In the genomic region with DNA sequence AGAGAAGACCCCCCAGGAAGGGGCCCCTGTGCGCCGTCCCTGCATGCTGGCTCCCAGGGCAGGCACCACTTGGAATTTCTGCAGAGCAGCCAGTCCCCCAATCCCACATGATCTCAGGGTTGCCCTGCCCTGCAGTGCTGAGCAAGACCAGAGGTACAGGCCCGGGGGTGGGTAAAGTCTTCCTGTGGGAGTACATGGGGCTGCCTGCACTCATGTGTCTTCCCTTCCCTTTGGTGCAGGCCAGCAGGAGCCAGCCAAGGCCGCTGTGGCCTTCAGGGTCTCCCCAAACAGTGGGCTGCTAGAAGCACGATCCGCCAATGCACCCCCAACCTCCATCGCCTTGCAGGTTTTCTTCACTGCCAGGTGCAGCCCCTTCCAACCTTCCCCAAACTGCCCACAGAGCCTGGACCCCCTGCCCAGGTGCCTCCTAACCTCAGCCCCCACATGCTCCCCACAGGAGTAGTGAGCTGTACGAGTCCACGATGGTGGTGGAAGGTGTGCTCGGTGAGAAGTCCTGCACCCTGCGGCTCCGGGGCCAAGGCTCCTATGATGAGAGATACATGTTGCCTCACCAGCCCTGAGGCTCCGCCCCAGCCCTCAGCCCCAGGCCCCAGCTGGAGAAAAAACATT, we compare ENCODE assay signal across 24 cellular contexts. TPM values are rescaled to one million over a fixed set of nuclear protein-coding genes. Genes with fewer than 3 reads are reported as not detected.
A peak's percentile ranks its signal among the peaks of the same experiment; 100 is the strongest.
DNase-seq lines count a peak whose midpoint lies in the region; ATAC-seq and TF ChIP-seq lines count a peak whose summit lies in the region.
"Had no signal": no experiment of that assay in that cellular context is flagged by ENCODE, and none has a peak within 500 bp of the region (broad histone marks: within the 10 kb centered on the region; RNA-seq: fewer than 3 reads in every experiment).

No MANE protein-coding gene starts in this region.

- H3K79me1 ChIP-seq in IMR-90 (ENCODE audit: low read depth in 1 of 2, low read length in 2 of 2) = no peaks in the 10 kb centered on the region

- H2BK15ac ChIP-seq in IMR-90 (ENCODE audit: low read depth, low read length) = no peak overlapping the region

- H2AK5ac ChIP-seq in IMR-90 (ENCODE audit: low read depth, low read length) = no peak overlapping the region

- H4K20me1 ChIP-seq in IMR-90 (ENCODE audit: insufficient read depth, low read length) = no peaks in the 10 kb centered on the region

- H3K27ac Mint-ChIP-seq in activated T-cell treated with anti-CD3 and anti-CD28 coated beads, Interleukin-2, amount 50 U/mL, for 24 hours = peak overlapping the region; percentile 73
- peak overlapping the region; percentile 60 for H3K27ac Mint-ChIP-seq in stimulated activated naive B cell treated with anti-CD40 and anti-IgM and Interleukin-4, amounts not matched to agents 10 μg/mL and 1 μg/mL and 100 μg/mL, for 72 hours
- H3K27ac Mint-ChIP-seq: activated naive CD4-positive, alpha-beta T cell treated with anti-CD3 and anti-CD28 coated beads, Interleukin-2, amount 10 ng/mL, durations not matched to agents 7 days and 5 days; progenitor cell of endocrine pancreas had no signal

- H3K27me3 ChIP-seq in IMR-90 (ENCODE audit: control insufficient read depth, insufficient read depth, low read length) = no peaks in the 10 kb centered on the region
- no peaks in the 10 kb centered on the region for H3K27me3 ChIP-seq in lower lobe of right lung (ENCODE audit: low read depth)
- H3K27me3 ChIP-seq: colonic mucosa, tibial nerve had no signal

- H3K27ac ChIP-seq in IMR-90 (ENCODE audit: insufficient read depth, low read length) = no peak overlapping the region
- H3K27ac ChIP-seq in lower lobe of right lung = no peak overlapping the region
- H3K27ac ChIP-seq: A549, colonic mucosa, tibial nerve had no signal

- H3K4me1 ChIP-seq in IMR-90 (ENCODE audit: control insufficient read depth, insufficient read depth, low read length) = no peaks in the 10 kb centered on the region
- H3K4me1 ChIP-seq in lower lobe of right lung = peaks cover 8% of the 10 kb centered on the region
- H3K4me1 ChIP-seq: A549, colonic mucosa, tibial nerve had no signal

- H3K9ac ChIP-seq in IMR-90 (ENCODE audit: low read depth, low read length) = no peak overlapping the region

- no peak overlapping the region for H3K4me3 ChIP-seq in IMR-90 (ENCODE audit: insufficient read depth, low read depth, low read length)
- no peak overlapping the region for H3K4me3 ChIP-seq in lower lobe of right lung
- H3K4me3 ChIP-seq: A549, colonic mucosa, K562, tibial nerve had no signal

- CTCF ChIA-PET in IMR-90 (lab: Yijun Ruan, JAX) = no interaction called here

- POLR2A ChIA-PET in IMR-90 (lab: Charles Lee; ENCODE audit: unreplicated experiment) = no interaction called here

- no peak overlapping the region for H3K23ac ChIP-seq in IMR-90 (ENCODE audit: low read depth, low read length)

- ATAC-seq in activated T-cell treated with anti-CD3 and anti-CD28 coated beads, Interleukin-2, amount 50 U/mL, for 4 hours = no peak
- ATAC-seq in IMR-90 (ENCODE audit: low read depth) (no peak), lower lobe of right lung (no peak), HG02884 (IDR thresholded peaks at IDR 0.05; ENCODE audit: unreplicated experiment) (no peak)
- ATAC-seq in stimulated activated naive B cell treated with anti-CD40 and anti-IgM and Interleukin-4, amounts not matched to agents 10 μg/mL and 1 μg/mL and 100 μg/mL, for 72 hours (replicated peaks) = no peak
- ATAC-seq: A549; activated CD8-positive, alpha-beta T cell treated with anti-CD3 and anti-CD28 coated beads for 36 hours; K562; Panc1 had no signal

- H2AFZ ChIP-seq in IMR-90 (replicated peaks; ENCODE audit: low read length, poor library complexity) = peak overlapping the region; percentile 21

- intact Hi-C loops in IMR-90 (cut with micrococcal nuclease) (no loop called here), lower lobe of right lung (cut with DNase I) (no loop called here)

- DNase-seq in activated T-cell treated with anti-CD3 and anti-CD28 coated beads, Interleukin-2, amount 50 U/mL, for 24 hours = peak; percentile 23
- no peak for DNase-seq in activated T-cell treated with anti-CD3 and anti-CD28 coated beads, Interleukin-2, amount 50 U/mL, for 4 hours
- DNase-seq in IMR-90 (no peak), lower lobe of right lung (peak; percentile 36), NCI-H1417 treated with DMSO at 0.1 percent for 48 hours (lab: John Stamatoyannopoulos, UW) (no peak), GM03348 (ENCODE audit: low spot score) (no peak)
- no peak for DNase-seq in stimulated activated naive B cell treated with anti-CD40 and anti-IgM and Interleukin-4, amounts not matched to agents 10 μg/mL and 1 μg/mL and 100 μg/mL, for 72 hours
- DNase-seq: activated CD8-positive, alpha-beta T cell treated with anti-CD3 and anti-CD28 coated beads for 36 hours; activated naive CD4-positive, alpha-beta T cell treated with anti-CD3 and anti-CD28 coated beads, Interleukin-2, amount 10 ng/mL, durations not matched to agents 7 days and 5 days; colonic mucosa; effector memory CD4-positive, alpha-beta T cell; erythroblast; NCI-H2081; NCI-H226; NCI-H69; T-helper 1 cell had no signal

- H3K9me3 ChIP-seq in IMR-90 (ENCODE audit: control insufficient read depth, insufficient read depth, low read length) (no peaks in the 10 kb centered on the region), lower lobe of right lung (no peaks in the 10 kb centered on the region)
- H3K9me3 ChIP-seq: A549, colonic mucosa, tibial nerve had no signal

- peaks cover 84% of the 10 kb centered on the region for H3K36me3 Mint-ChIP-seq in activated T-cell treated with anti-CD3 and anti-CD28 coated beads, Interleukin-2, amount 50 U/mL, for 24 hours (ENCODE audit: low read depth)
- peaks cover 31% of the 10 kb centered on the region for H3K36me3 Mint-ChIP-seq in activated T-cell treated with anti-CD3 and anti-CD28 coated beads, Interleukin-2, amount 50 U/mL, for 4 hours (ENCODE audit: insufficient read depth)
- peaks cover 51 to 66% of the 10 kb centered on the region in 2 donors for H3K36me3 Mint-ChIP-seq in stimulated activated naive B cell treated with anti-CD40 and anti-IgM and Interleukin-4, amounts not matched to agents 10 μg/mL and 1 μg/mL and 100 μg/mL, for 72 hours

- no peaks in the 10 kb centered on the region for H3K27me3 Mint-ChIP-seq in activated T-cell treated with anti-CD3 and anti-CD28 coated beads, Interleukin-2, amount 50 U/mL, for 24 hours
- H3K27me3 Mint-ChIP-seq in activated T-cell treated with anti-CD3 and anti-CD28 coated beads, Interleukin-2, amount 50 U/mL, for 4 hours (ENCODE audit: low read depth) = no peaks in the 10 kb centered on the region
- no peaks in the 10 kb centered on the region for H3K27me3 Mint-ChIP-seq in stimulated activated naive B cell treated with anti-CD40 and anti-IgM and Interleukin-4, amounts not matched to agents 10 μg/mL and 1 μg/mL and 100 μg/mL, for 72 hours
- H3K27me3 Mint-ChIP-seq: activated CD8-positive, alpha-beta T cell treated with anti-CD3 and anti-CD28 coated beads for 36 hours; activated naive CD4-positive, alpha-beta T cell treated with anti-CD3 and anti-CD28 coated beads, Interleukin-2, amount 10 ng/mL, durations not matched to agents 7 days and 5 days; progenitor cell of endocrine pancreas; stimulated activated naive CD8-positive, alpha-beta T cell treated with anti-CD3 and anti-CD28 coated beads, Interleukin-15, Interleukin-2, amounts not matched to agents 100 ng/mL and 50 ng/mL, for 24 hours had no signal

- WGBS in IMR-90 (ENCODE audit: extremely low coverage in 2 of 2, insufficient read length in 1 of 2), 2 experiments = 100% methylated on average over 3 of the region's 13 CpGs; no CpG with 5 or more reads in 1 of the 2 experiments

- H2BK20ac ChIP-seq in IMR-90 (ENCODE audit: low read depth, low read length) = no peak overlapping the region

- H2BK5ac ChIP-seq in IMR-90 (ENCODE audit: low read depth, low read length, poor library complexity, severe bottlenecking) = no peak overlapping the region

- H4K8ac ChIP-seq in IMR-90 (ENCODE audit: low read depth in 2 of 2, low read length in 2 of 2) = no peak overlapping the region

- H3K56ac ChIP-seq in IMR-90 (ENCODE audit: extremely low read depth, insufficient read depth, low read length) = no peak overlapping the region

- TF ChIP-seq POLR2A in IMR-90 (IDR thresholded peaks at IDR 0.05; ENCODE audit: low read depth, low read length) = no peak

- no peak overlapping the region for H3K4ac ChIP-seq in IMR-90 (ENCODE audit: low read depth, low read length)

- H4K5ac ChIP-seq in IMR-90 (ENCODE audit: low read depth, low read length) = no peak overlapping the region

- no peaks in the 10 kb centered on the region for H3K9me3 Mint-ChIP-seq in activated T-cell treated with anti-CD3 and anti-CD28 coated beads, Interleukin-2, amount 50 U/mL, for 24 hours
- no peaks in the 10 kb centered on the region for H3K9me3 Mint-ChIP-seq in activated T-cell treated with anti-CD3 and anti-CD28 coated beads, Interleukin-2, amount 50 U/mL, for 4 hours
- no peaks in the 10 kb centered on the region for H3K9me3 Mint-ChIP-seq in stimulated activated naive B cell treated with anti-CD40 and anti-IgM and Interleukin-4, amounts not matched to agents 10 μg/mL and 1 μg/mL and 100 μg/mL, for 72 hours
- H3K9me3 Mint-ChIP-seq: activated CD8-positive, alpha-beta T cell treated with anti-CD3 and anti-CD28 coated beads for 36 hours; activated naive CD4-positive, alpha-beta T cell treated with anti-CD3 and anti-CD28 coated beads, Interleukin-2, amount 10 ng/mL, durations not matched to agents 7 days and 5 days; neural crest cell; stimulated activated naive CD8-positive, alpha-beta T cell treated with anti-CD3 and anti-CD28 coated beads, Interleukin-15, Interleukin-2, amounts not matched to agents 100 ng/mL and 50 ng/mL, for 24 hours had no signal

- 0 out of 2 replicates have a peak, but pooled peaks cover 3% of the 10 kb centered on the region for H3K9me1 ChIP-seq in IMR-90 (ENCODE audit: insufficient read depth, low read length)

- no peak overlapping the region for H3K18ac ChIP-seq in IMR-90 (ENCODE audit: low read depth, low read length)

- BruUV-seq in IMR-90 (replicated peaks; lab: Mats Ljungman, UMichigan) = no TSS peak

- H3K14ac ChIP-seq in IMR-90 (replicated peaks; ENCODE audit: low read depth, low read length) = no peak overlapping the region

- no peak overlapping the region for H3K4me3 Mint-ChIP-seq in activated T-cell treated with anti-CD3 and anti-CD28 coated beads, Interleukin-2, amount 50 U/mL, for 24 hours
- no peak overlapping the region for H3K4me3 Mint-ChIP-seq in activated T-cell treated with anti-CD3 and anti-CD28 coated beads, Interleukin-2, amount 50 U/mL, for 4 hours
- no peak overlapping the region for H3K4me3 Mint-ChIP-seq in stimulated activated naive B cell treated with anti-CD40 and anti-IgM and Interleukin-4, amounts not matched to agents 10 μg/mL and 1 μg/mL and 100 μg/mL, for 72 hours
- H3K4me3 Mint-ChIP-seq: activated CD8-positive, alpha-beta T cell treated with anti-CD3 and anti-CD28 coated beads for 36 hours; activated naive CD4-positive, alpha-beta T cell treated with anti-CD3 and anti-CD28 coated beads, Interleukin-2, amount 10 ng/mL, durations not matched to agents 7 days and 5 days; neural crest cell; stimulated activated naive CD8-positive, alpha-beta T cell treated with anti-CD3 and anti-CD28 coated beads, Interleukin-15, Interleukin-2, amounts not matched to agents 100 ng/mL and 50 ng/mL, for 24 hours had no signal

- no peak for TF ChIP-seq CTCF in IMR-90 (conservative IDR thresholded peaks at IDR 0.05; ENCODE audit: low read depth, low read length)
- no peak for TF ChIP-seq CTCF in lower lobe of right lung (IDR thresholded peaks at IDR 0.05)

- dilution Hi-C loops in IMR-90 (cut with HindIII; ENCODE audit: low sequenced_read_pairs, unreplicated experiment) = no loop called here

- TF ChIP-seq RAD21 in IMR-90 (IDR thresholded peaks at IDR 0.05; ENCODE audit: low read length) = no peak

- H4K91ac ChIP-seq in IMR-90 (ENCODE audit: insufficient read depth, low read depth, low read length) = no peak overlapping the region

- H2BK120ac ChIP-seq in IMR-90 (ENCODE audit: low read depth, low read length) = no peak overlapping the region

- in situ Hi-C loops in IMR-90 (cut with MboI; ENCODE audit: low sequenced_read_pairs) = loop anchor here (10.0 kb wide), 1 partner anchor 223 kb away; a partner anchor contains a TSS

- H3K4me1 Mint-ChIP-seq in activated T-cell treated with anti-CD3 and anti-CD28 coated beads, Interleukin-2, amount 50 U/mL, for 24 hours (ENCODE audit: low read depth) = peaks cover 10% of the 10 kb centered on the region
- H3K4me1 Mint-ChIP-seq in activated T-cell treated with anti-CD3 and anti-CD28 coated beads, Interleukin-2, amount 50 U/mL, for 4 hours (ENCODE audit: low read depth) = peaks cover 4% of the 10 kb centered on the region
- peaks cover 11 to 20% of the 10 kb centered on the region in 2 donors for H3K4me1 Mint-ChIP-seq in stimulated activated naive B cell treated with anti-CD40 and anti-IgM and Interleukin-4, amounts not matched to agents 10 μg/mL and 1 μg/mL and 100 μg/mL, for 72 hours
- H3K4me1 Mint-ChIP-seq: neural crest cell had no signal

- peaks cover 40% of the 10 kb centered on the region for H3K36me3 ChIP-seq in IMR-90 (ENCODE audit: control insufficient read depth, insufficient read depth, low read length)
- peaks cover 85% of the 10 kb centered on the region for H3K36me3 ChIP-seq in lower lobe of right lung

- no peak overlapping the region for H3K4me2 ChIP-seq in IMR-90 (ENCODE audit: low read depth, low read length)
- H3K4me2 ChIP-seq: A549 had no signal

- no peak overlapping the region for H2AK9ac ChIP-seq in IMR-90 (replicated peaks; ENCODE audit: low read depth, low read length, poor library complexity)

RNA-seq across cellular contexts. Expression of a gene that starts 15.0 kb away (rescaled TPM):
- total RNA-seq in activated T-cell treated with anti-CD3 and anti-CD28 coated beads, Interleukin-2, amount 50 U/mL, for 4 hours = 10 to 100 TPM; 49.6 to 62.0 (median 60.0) TPM
- total RNA-seq in IMR-90 (2012; rRNA removed) (19.4 and 30.8 TPM in 2 replicates), lower lobe of right lung (88.3 TPM)
- 62.4 and 69.4 TPM in 2 replicates for polyA plus RNA-seq in IMR-90 (2012; rRNA removed)
- polyA plus RNA-seq in IMR-90 (2012; cell fraction: cytosol; rRNA removed) = 40.6 and 50.8 TPM in 2 replicates
- 134 and 252 TPM in 2 replicates for polyA plus RNA-seq in IMR-90 (2012; cell fraction: nucleus; rRNA removed; ENCODE audit: low replicate concordance)

RNA-seq across cellular contexts. Expression of a gene that starts 16.5 kb away (rescaled TPM):
- total RNA-seq in activated T-cell treated with anti-CD3 and anti-CD28 coated beads, Interleukin-2, amount 50 U/mL, for 4 hours = 10 to 100 TPM; 35.7 to 45.1 (median 37.7) TPM
- total RNA-seq in IMR-90 (2012; rRNA removed) = 9.3 and 10.8 TPM in 2 replicates
- polyA plus RNA-seq in IMR-90 (2012; rRNA removed) = 34.4 and 39.8 TPM in 2 replicates
- 30.6 and 68.8 TPM in 2 replicates for polyA plus RNA-seq in IMR-90 (2012; cell fraction: cytosol; rRNA removed)
- polyA plus RNA-seq in IMR-90 (2012; cell fraction: nucleus; rRNA removed; ENCODE audit: low replicate concordance) = 18.4 and 27.6 TPM in 2 replicates
- total RNA-seq in lower lobe of right lung = 99.7 TPM

RNA-seq across cellular contexts. Expression of a gene that starts 43.4 kb away (rescaled TPM):
- total RNA-seq in activated T-cell treated with anti-CD3 and anti-CD28 coated beads, Interleukin-2, amount 50 U/mL, for 4 hours = 10 to 100 TPM; 45.3 to 47.4 (median 45.5) TPM
- 37.6 and 50.5 TPM in 2 replicates for total RNA-seq in IMR-90 (2012; rRNA removed)
- polyA plus RNA-seq in IMR-90 (2012; rRNA removed) = 28.9 and 32.9 TPM in 2 replicates
- 9.9 and 11.5 TPM in 2 replicates for polyA plus RNA-seq in IMR-90 (2012; cell fraction: cytosol; rRNA removed)
- 7.8 and 33.4 TPM in 2 replicates for polyA plus RNA-seq in IMR-90 (2012; cell fraction: nucleus; rRNA removed; ENCODE audit: low replicate concordance)
- total RNA-seq in lower lobe of right lung = 29.2 TPM

Comparison
In these comparisons a context has a peak if more than half of its experiments do, and no peak if none do; other contexts are left out.
1. DNase-seq: peak in activated T-cell treated with anti-CD3 and anti-CD28 coated beads, Interleukin-2, amount 50 U/mL, for 24 hours (single experiment) and lower lobe of right lung (single experiment); none in activated T-cell treated with anti-CD3 and anti-CD28 coated beads, Interleukin-2, amount 50 U/mL, for 4 hours (single experiment), IMR-90 (single experiment), stimulated activated naive B cell treated with anti-CD40 and anti-IgM and Interleukin-4, amounts not matched to agents 10 μg/mL and 1 μg/mL and 100 μg/mL, for 72 hours (single experiment), NCI-H1417 treated with DMSO at 0.1 percent for 48 hours (single experiment) and GM03348 (single experiment).